Comparison of ENCODE assay signal across 11 cellular contexts in the genomic region with DNA sequence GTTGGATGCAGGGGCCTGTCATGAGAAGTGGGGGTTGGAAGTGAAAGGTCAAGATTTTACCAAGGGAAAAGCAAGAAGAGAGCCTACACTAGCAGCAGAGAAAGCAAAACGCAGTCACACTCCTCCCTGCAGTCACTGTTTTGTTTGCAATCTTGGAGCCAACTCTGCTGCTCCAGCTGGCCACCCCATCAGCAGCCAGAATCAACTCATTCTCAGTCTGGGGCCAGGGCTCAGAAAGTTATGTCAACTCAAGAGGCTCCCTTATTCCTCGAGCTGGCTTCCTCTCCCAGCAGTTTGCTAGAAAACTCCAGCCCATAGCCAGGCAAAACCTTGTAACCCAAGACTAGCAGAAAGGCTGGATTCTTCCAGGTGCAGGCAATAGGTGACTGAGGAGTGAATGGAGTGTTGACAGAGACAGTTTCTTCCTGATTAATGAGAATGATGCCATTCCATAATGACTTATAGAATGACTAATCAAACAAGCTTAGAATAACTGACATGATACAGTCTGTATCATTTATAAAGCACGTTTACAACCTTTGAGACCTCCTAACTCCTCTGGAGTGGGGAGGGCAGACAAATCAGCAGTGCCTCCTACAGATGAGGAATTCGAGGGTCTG. TPM values are rescaled to one million over a fixed set of nuclear protein-coding genes. Genes with fewer than 3 reads are reported as not detected.
DNase-seq lines count a peak whose midpoint lies in the region; ATAC-seq and TF ChIP-seq lines count a peak whose summit lies in the region.
"Had no signal": no experiment of that assay in that cellular context is flagged by ENCODE, and none has a peak within 500 bp of the region (broad histone marks: within the 10 kb centered on the region; RNA-seq: fewer than 3 reads in every experiment).

No MANE protein-coding gene starts in this region.

- no peaks in the 10 kb centered on the region for H3K27me3 ChIP-seq in gastroesophageal sphincter

- no peak overlapping the region for H3K27ac ChIP-seq in gastroesophageal sphincter
- H3K27ac ChIP-seq: SK-N-MC had no signal

- no peak for TF ChIP-seq EP300 in gastroesophageal sphincter (IDR thresholded peaks at IDR 0.05)

- WGBS in gastroesophageal sphincter (ENCODE audit: low coverage in 1 of 2), 2 donors: 17 to 25% methylated on average over 3 of the region's 4 CpGs

- ATAC-seq in T-helper 17 cell (no peak), gastroesophageal sphincter (peak; percentile 63), HG03045 (IDR thresholded peaks at IDR 0.05; ENCODE audit: unreplicated experiment) (no peak)
- ATAC-seq: naive thymus-derived CD8-positive, alpha-beta T cell had no signal

- H3K4me3 Mint-ChIP-seq in T-helper 17 cell: no peak overlapping the region
- H3K4me3 Mint-ChIP-seq in progenitor cell of endocrine pancreas (ENCODE audit: low read depth): no peak overlapping the region
- no peak overlapping the region for H3K4me3 Mint-ChIP-seq in activated CD4-positive, alpha-beta memory T cell treated with anti-CD3 and anti-CD28 coated beads, Interleukin-2, amount 10 ng/mL, durations not matched to agents 7 days and 5 days
- H3K4me3 Mint-ChIP-seq: naive thymus-derived CD8-positive, alpha-beta T cell had no signal

- H3K4me1 Mint-ChIP-seq in T-helper 17 cell (peaks cover 6% of the 10 kb centered on the region), progenitor cell of endocrine pancreas (ENCODE audit: low read depth) (no peaks in the 10 kb centered on the region)
- H3K4me1 Mint-ChIP-seq in activated CD4-positive, alpha-beta memory T cell treated with anti-CD3 and anti-CD28 coated beads, Interleukin-2, amount 10 ng/mL, durations not matched to agents 7 days and 5 days: no peaks in the 10 kb centered on the region

- H3K4me1 ChIP-seq in gastroesophageal sphincter: peaks cover 0 to 21% (median 3%) of the 10 kb centered on the region in 3 donors

- H3K9me3 ChIP-seq in T-helper 17 cell (ENCODE audit: control insufficient read depth, low read length, poor library complexity, severe bottlenecking): no peaks in the 10 kb centered on the region
- H3K9me3 ChIP-seq in gastroesophageal sphincter: no peaks in the 10 kb centered on the region

- peaks cover 10% of the 10 kb centered on the region for H3K27me3 Mint-ChIP-seq in T-helper 17 cell
- H3K27me3 Mint-ChIP-seq in progenitor cell of endocrine pancreas: peaks cover 3% of the 10 kb centered on the region
- H3K27me3 Mint-ChIP-seq in activated CD4-positive, alpha-beta memory T cell treated with anti-CD3 and anti-CD28 coated beads, Interleukin-2, amount 10 ng/mL, durations not matched to agents 7 days and 5 days: peaks cover 1% of the 10 kb centered on the region

- peaks cover 12% of the 10 kb centered on the region for H3K36me3 Mint-ChIP-seq in T-helper 17 cell (ENCODE audit: low read depth)
- H3K36me3 Mint-ChIP-seq in progenitor cell of endocrine pancreas (ENCODE audit: insufficient read depth): peaks cover 10% of the 10 kb centered on the region
- H3K36me3 Mint-ChIP-seq in activated CD4-positive, alpha-beta memory T cell treated with anti-CD3 and anti-CD28 coated beads, Interleukin-2, amount 10 ng/mL, durations not matched to agents 7 days and 5 days (ENCODE audit: low read depth): peaks cover 5% of the 10 kb centered on the region

- POLR2A ChIA-PET in activated CD4-positive, alpha-beta memory T cell treated with anti-CD3 and anti-CD28 coated beads, Interleukin-2, amount 10 ng/mL, durations not matched to agents 7 days and 5 days (lab: Charles Lee): no interaction called here

- CTCF ChIA-PET in activated CD4-positive, alpha-beta memory T cell treated with anti-CD3 and anti-CD28 coated beads, Interleukin-2, amount 10 ng/mL, durations not matched to agents 7 days and 5 days (lab: Charles Lee): interaction anchor here (1.4 kb wide), 1 partner anchor 191 kb away, joined by 6 read pairs; no protein-coding TSS in a partner anchor

- H3K27ac Mint-ChIP-seq in T-helper 17 cell (peak overlapping the region; percentile 4), progenitor cell of endocrine pancreas (peak overlapping the region; percentile 27)
- H3K27ac Mint-ChIP-seq in activated CD4-positive, alpha-beta memory T cell treated with anti-CD3 and anti-CD28 coated beads, Interleukin-2, amount 10 ng/mL, durations not matched to agents 7 days and 5 days: no peak overlapping the region

- no peak for TF ChIP-seq CTCF in gastroesophageal sphincter (IDR thresholded peaks at IDR 0.05)
- TF ChIP-seq CTCF in progenitor cell of endocrine pancreas (IDR thresholded peaks at IDR 0.05; ENCODE audit: unreplicated experiment): no peak

- DNase-seq in GM03348 (ENCODE audit: low spot score): peak; percentile 68
- DNase-seq in T-helper 17 cell: no peak
- no peak for DNase-seq in progenitor cell of endocrine pancreas (ENCODE audit: low spot score, unreplicated experiment)
- DNase-seq in NCI-H345 treated with DMSO at 0.1 percent for 48 hours (lab: John Stamatoyannopoulos, UW; ENCODE audit: unreplicated experiment): no peak
- no peak for DNase-seq in activated CD4-positive, alpha-beta memory T cell treated with anti-CD3 and anti-CD28 coated beads, Interleukin-2, amount 10 ng/mL, durations not matched to agents 7 days and 5 days
- no peak for DNase-seq in NCI-H2081 treated with DMSO at 0.1 percent for 48 hours (lab: John Stamatoyannopoulos, UW)
- DNase-seq: naive thymus-derived CD8-positive, alpha-beta T cell; NCI-H345 had no signal

- no peak for TF ChIP-seq POLR2A in gastroesophageal sphincter (IDR thresholded peaks at IDR 0.05)

- H3K9me3 Mint-ChIP-seq in progenitor cell of endocrine pancreas (ENCODE audit: low read depth): no peaks in the 10 kb centered on the region
- H3K9me3 Mint-ChIP-seq in activated CD4-positive, alpha-beta memory T cell treated with anti-CD3 and anti-CD28 coated beads, Interleukin-2, amount 10 ng/mL, durations not matched to agents 7 days and 5 days: no peaks in the 10 kb centered on the region
- H3K9me3 Mint-ChIP-seq: naive thymus-derived CD8-positive, alpha-beta T cell had no signal

- H3K4me3 ChIP-seq in gastroesophageal sphincter: no peak overlapping the region
- H3K4me3 ChIP-seq: SK-N-MC had no signal

- peaks cover 0 to 25% of the 10 kb centered on the region in 2 donors for H3K36me3 ChIP-seq in gastroesophageal sphincter

RNA-seq across cellular contexts. Expression of gene P4HA3, which starts 53.4 kb away (rescaled TPM):
- total RNA-seq in T-helper 17 cell (not detected), gastroesophageal sphincter (1 to 10 TPM in 1 of 4 donors, under 1 TPM in 2, not detected in 1; 0.69 to 2.9 (median 0.94) TPM), progenitor cell of endocrine pancreas (0.17 TPM in 1 of 2 replicates, not detected in the other)
- total RNA-seq in activated CD4-positive, alpha-beta memory T cell treated with anti-CD3 and anti-CD28 coated beads, Interleukin-2, amount 10 ng/mL, durations not matched to agents 7 days and 5 days: not detected
- total RNA-seq: naive thymus-derived CD8-positive, alpha-beta T cell had no signal
